ENCODE assay signal across 42 cellular contexts in the genomic region with DNA sequence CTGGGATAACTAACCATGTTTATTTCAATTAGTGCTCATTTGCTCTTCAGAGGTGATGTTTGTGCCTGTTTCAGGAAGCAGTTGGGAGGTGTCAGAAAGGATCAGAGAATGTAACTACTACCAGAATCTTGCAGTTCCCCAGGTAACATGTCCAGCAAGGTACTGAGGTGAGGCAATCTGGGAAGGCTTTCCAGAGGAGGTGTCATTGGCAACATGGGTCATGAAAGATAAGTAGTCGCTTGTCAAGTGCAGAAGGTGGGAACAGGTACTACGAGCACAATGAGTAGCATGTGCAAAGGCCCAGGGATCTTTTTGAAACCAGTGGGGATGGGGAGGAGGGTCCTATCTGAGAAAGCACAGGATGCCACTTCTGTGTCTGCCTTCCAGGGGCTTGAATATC. TPM values are rescaled to one million over a fixed set of nuclear protein-coding genes. Genes with fewer than 3 reads are reported as not detected.
"Had no signal": no experiment of that assay in that cellular context is flagged by ENCODE, and none has a peak within 500 bp of the region (broad histone marks: within the 10 kb centered on the region; RNA-seq: fewer than 3 reads in every experiment).

No MANE protein-coding gene starts in this region.

- H3K36me3 ChIP-seq: adrenal gland, ascending aorta, brain microvascular endothelial cell, breast epithelium, cardiac muscle cell had no signal

- H3K36me3 Mint-ChIP-seq: activated naive CD4-positive, alpha-beta T cell treated with anti-CD3 and anti-CD28 coated beads, Interleukin-2, amount 10 ng/mL, durations not matched to agents 7 days and 5 days; activated naive CD4-positive, alpha-beta T cell treated with anti-CD3 and anti-CD28 coated beads, Interleukin-2, amount 50 U/mL, for 24 hours; activated naive CD4-positive, alpha-beta T cell treated with anti-CD3 and anti-CD28 coated beads, Interleukin-2, amount 50 U/mL, for 72 hours; activated naive CD8-positive, alpha-beta T cell; activated naive CD8-positive, alpha-beta T cell treated with anti-CD3 and anti-CD28 coated beads for 36 hours; activated naive CD8-positive, alpha-beta T cell treated with anti-CD3 and anti-CD28 coated beads, Interleukin-2, amount 10 ng/mL, durations not matched to agents 7 days and 5 days; brain had no signal

- DNase-seq: activated effector memory CD4-positive, alpha-beta T cell treated with anti-CD3 and anti-CD28 coated beads, Interleukin-2, amount 50 U/mL, for 16 hours; activated effector memory CD4-positive, alpha-beta T cell treated with Interleukin-2 at 50 U/mL for 16 hours; activated gamma-delta T cell; activated gamma-delta T cell treated with Interleukin-2 at 50 U/mL for 16 hours; activated naive CD4-positive, alpha-beta T cell; activated naive CD4-positive, alpha-beta T cell treated with anti-CD3 and anti-CD28 coated beads for 36 hours; activated naive CD4-positive, alpha-beta T cell treated with anti-CD3 and anti-CD28 coated beads, Interleukin-2, amount 10 ng/mL, durations not matched to agents 7 days and 5 days; activated naive CD4-positive, alpha-beta T cell treated with anti-CD3 and anti-CD28 coated beads, Interleukin-2, amount 50 U/mL, for 16 hours; activated naive CD4-positive, alpha-beta T cell treated with Interleukin-2 at 50 U/mL for 16 hours; activated naive CD8-positive, alpha-beta T cell treated with anti-CD3 and anti-CD28 coated beads for 36 hours; activated naive CD8-positive, alpha-beta T cell treated with anti-CD3 and anti-CD28 coated beads, Interleukin-2, amount 10 ng/mL, durations not matched to agents 7 days and 5 days; activated naive CD8-positive, alpha-beta T cell treated with anti-CD3 and anti-CD28 coated beads, Interleukin-2, amount 50 U/mL, for 24 hours; activated T-cell treated with anti-CD3 and anti-CD28 coated beads, Interleukin-2, amount 50 U/mL, for 24 hours; activated T-cell treated with anti-CD3 and anti-CD28 coated beads, Interleukin-2, amount 50 U/mL, for 4 hours; activated T-cell treated with anti-CD3 and anti-CD28 coated beads, Interleukin-2, amount 50 U/mL, for 48 hours; activated T-cell treated with anti-CD3 and anti-CD28 coated beads, Interleukin-2, amount 50 U/mL, for 72 hours; adrenal gland; amniotic stem cell; amygdala; aorta; body of pancreas; brain microvascular endothelial cell; caudate nucleus; central memory CD4-positive, alpha-beta T cell; cerebellar nuclear complex had no signal

- H3K27ac ChIP-seq: adrenal gland, ascending aorta, body of pancreas, brain microvascular endothelial cell, breast epithelium, cardiac muscle cell had no signal

- H3K9me3 Mint-ChIP-seq: activated naive CD4-positive, alpha-beta T cell treated with anti-CD3 and anti-CD28 coated beads for 36 hours; activated naive CD4-positive, alpha-beta T cell treated with anti-CD3 and anti-CD28 coated beads, Interleukin-2, amount 10 ng/mL, durations not matched to agents 7 days and 5 days; activated naive CD4-positive, alpha-beta T cell treated with anti-CD3 and anti-CD28 coated beads, Interleukin-2, amount 50 U/mL, for 24 hours; activated naive CD4-positive, alpha-beta T cell treated with anti-CD3 and anti-CD28 coated beads, Interleukin-2, amount 50 U/mL, for 72 hours; activated naive CD8-positive, alpha-beta T cell treated with anti-CD3 and anti-CD28 coated beads for 36 hours; activated naive CD8-positive, alpha-beta T cell treated with anti-CD3 and anti-CD28 coated beads, Interleukin-2, amount 10 ng/mL, durations not matched to agents 7 days and 5 days; activated naive CD8-positive, alpha-beta T cell treated with anti-CD3 and anti-CD28 coated beads, Interleukin-2, amount 50 U/mL, for 24 hours; activated T-cell treated with anti-CD3 and anti-CD28 coated beads, Interleukin-2, amount 50 U/mL, for 24 hours; activated T-cell treated with anti-CD3 and anti-CD28 coated beads, Interleukin-2, amount 50 U/mL, for 4 hours; activated T-cell treated with anti-CD3 and anti-CD28 coated beads, Interleukin-2, amount 50 U/mL, for 72 hours; activated T-helper 1 cell treated with anti-CD3 and anti-CD28 coated beads, Interleukin-12 subunit alpha, Interleukin-12 subunit beta, Interleukin-2, Interleukin-4 antibody, amounts not matched to agents 30 ng/mL and 10 ng/mL and 1 ng/mL, durations not matched to agents 14 hours and 24 hours and 36 hours; activated T-helper 17 cell treated with anti-CD3 and anti-CD28 coated beads, Interleukin-2, amount 50 U/mL, for 72 hours; activated T-helper 2 cell treated with anti-CD3 and anti-CD28 coated beads, Interferon-gamma antibody, Interleukin-2, Interleukin-4, amounts not matched to agents 10 μg/mL and 5 μg/mL and 100 μg/mL, durations not matched to agents 14 hours and 24 hours and 36 hours; brain; central memory CD8-positive, alpha-beta T cell had no signal

- H3K4me1 Mint-ChIP-seq: activated naive CD4-positive, alpha-beta T cell treated with anti-CD3 and anti-CD28 coated beads, Interleukin-2, amount 10 ng/mL, durations not matched to agents 7 days and 5 days; activated naive CD4-positive, alpha-beta T cell treated with anti-CD3 and anti-CD28 coated beads, Interleukin-2, amount 50 U/mL, for 24 hours; activated naive CD8-positive, alpha-beta T cell treated with anti-CD3 and anti-CD28 coated beads for 36 hours; activated naive CD8-positive, alpha-beta T cell treated with anti-CD3 and anti-CD28 coated beads, Interleukin-2, amount 50 U/mL, for 24 hours; activated T-helper 17 cell treated with anti-CD3 and anti-CD28 coated beads, Interleukin-2, amount 50 U/mL, for 72 hours; brain; central memory CD8-positive, alpha-beta T cell had no signal

- FAIRE-seq: bronchial epithelial cell, colon had no signal

- H3K4me3 ChIP-seq: adrenal gland, ascending aorta, body of pancreas, breast epithelium, cardiac muscle cell had no signal

- H3K4me1 ChIP-seq: adrenal gland, ascending aorta, body of pancreas, breast epithelium had no signal

- H3K9me3 ChIP-seq: adrenal gland, ascending aorta, body of pancreas, breast epithelium had no signal

- H3K27ac Mint-ChIP-seq: activated naive CD4-positive, alpha-beta T cell treated with anti-CD3 and anti-CD28 coated beads for 36 hours; activated naive CD4-positive, alpha-beta T cell treated with anti-CD3 and anti-CD28 coated beads, Interleukin-2, amount 10 ng/mL, durations not matched to agents 7 days and 5 days; activated naive CD4-positive, alpha-beta T cell treated with anti-CD3 and anti-CD28 coated beads, Interleukin-2, amount 50 U/mL, for 24 hours; activated naive CD4-positive, alpha-beta T cell treated with anti-CD3 and anti-CD28 coated beads, Interleukin-2, amount 50 U/mL, for 72 hours; activated naive CD8-positive, alpha-beta T cell; activated naive CD8-positive, alpha-beta T cell treated with anti-CD3 and anti-CD28 coated beads for 36 hours; activated naive CD8-positive, alpha-beta T cell treated with anti-CD3 and anti-CD28 coated beads, Interleukin-2, amount 10 ng/mL, durations not matched to agents 7 days and 5 days; activated naive CD8-positive, alpha-beta T cell treated with anti-CD3 and anti-CD28 coated beads, Interleukin-2, amount 50 U/mL, for 24 hours; activated T-cell treated with anti-CD3 and anti-CD28 coated beads, Interleukin-2, amount 50 U/mL, for 24 hours; activated T-cell treated with anti-CD3 and anti-CD28 coated beads, Interleukin-2, amount 50 U/mL, for 72 hours; activated T-helper 1 cell treated with anti-CD3 and anti-CD28 coated beads, Interleukin-12 subunit alpha, Interleukin-12 subunit beta, Interleukin-2, Interleukin-4 antibody, amounts not matched to agents 30 ng/mL and 10 ng/mL and 1 ng/mL, durations not matched to agents 14 hours and 24 hours and 36 hours; activated T-helper 17 cell treated with anti-CD3 and anti-CD28 coated beads, Interleukin-2, amount 50 U/mL, for 72 hours; activated T-helper 2 cell treated with anti-CD3 and anti-CD28 coated beads, Interferon-gamma antibody, Interleukin-2, Interleukin-4, amounts not matched to agents 10 μg/mL and 5 μg/mL and 100 μg/mL, durations not matched to agents 14 hours and 24 hours and 36 hours; brain had no signal

- ATAC-seq: activated naive CD4-positive, alpha-beta T cell treated with anti-CD3 and anti-CD28 coated beads, Interleukin-2, amount 50 U/mL, for 72 hours; activated naive CD8-positive, alpha-beta T cell treated with anti-CD3 and anti-CD28 coated beads, Interleukin-2, amount 50 U/mL, for 24 hours; activated T-cell treated with anti-CD3 and anti-CD28 coated beads, Interleukin-2, amount 50 U/mL, for 4 hours; activated T-cell treated with anti-CD3 and anti-CD28 coated beads, Interleukin-2, amount 50 U/mL, for 72 hours; activated T-helper 17 cell treated with anti-CD3 and anti-CD28 coated beads, Interleukin-2, amount 50 U/mL, for 72 hours; body of pancreas had no signal

- H3K27me3 ChIP-seq: adrenal gland, ascending aorta, body of pancreas, brain microvascular endothelial cell, breast epithelium, cardiac muscle cell had no signal

- H3K4me3 Mint-ChIP-seq: activated naive CD4-positive, alpha-beta T cell treated with anti-CD3 and anti-CD28 coated beads for 36 hours; activated naive CD4-positive, alpha-beta T cell treated with anti-CD3 and anti-CD28 coated beads, Interleukin-2, amount 10 ng/mL, durations not matched to agents 7 days and 5 days; activated naive CD4-positive, alpha-beta T cell treated with anti-CD3 and anti-CD28 coated beads, Interleukin-2, amount 50 U/mL, for 24 hours; activated naive CD8-positive, alpha-beta T cell; activated naive CD8-positive, alpha-beta T cell treated with anti-CD3 and anti-CD28 coated beads for 36 hours; activated naive CD8-positive, alpha-beta T cell treated with anti-CD3 and anti-CD28 coated beads, Interleukin-2, amount 10 ng/mL, durations not matched to agents 7 days and 5 days; activated naive CD8-positive, alpha-beta T cell treated with anti-CD3 and anti-CD28 coated beads, Interleukin-2, amount 50 U/mL, for 24 hours; activated T-cell treated with anti-CD3 and anti-CD28 coated beads, Interleukin-2, amount 50 U/mL, for 24 hours; activated T-cell treated with anti-CD3 and anti-CD28 coated beads, Interleukin-2, amount 50 U/mL, for 4 hours; activated T-cell treated with anti-CD3 and anti-CD28 coated beads, Interleukin-2, amount 50 U/mL, for 72 hours; activated T-helper 1 cell treated with anti-CD3 and anti-CD28 coated beads, Interleukin-12 subunit alpha, Interleukin-12 subunit beta, Interleukin-2, Interleukin-4 antibody, amounts not matched to agents 30 ng/mL and 10 ng/mL and 1 ng/mL, durations not matched to agents 14 hours and 24 hours and 36 hours; activated T-helper 17 cell treated with anti-CD3 and anti-CD28 coated beads, Interleukin-2, amount 50 U/mL, for 72 hours; brain; central memory CD8-positive, alpha-beta T cell had no signal

RNA-seq across cellular contexts. Expression of a gene that starts 4.8 kb away (rescaled TPM):
- total RNA-seq: activated naive CD4-positive, alpha-beta T cell treated with anti-CD3 and anti-CD28 coated beads for 36 hours; activated naive CD4-positive, alpha-beta T cell treated with anti-CD3 and anti-CD28 coated beads, Interleukin-2, amount 50 U/mL, for 72 hours; activated naive CD8-positive, alpha-beta T cell treated with anti-CD3 and anti-CD28 coated beads for 36 hours; activated naive CD8-positive, alpha-beta T cell treated with anti-CD3 and anti-CD28 coated beads, Interleukin-2, amount 10 ng/mL, durations not matched to agents 7 days and 5 days; activated T-cell treated with anti-CD3 and anti-CD28 coated beads, Interleukin-2, amount 50 U/mL, for 4 hours; activated T-cell treated with anti-CD3 and anti-CD28 coated beads, Interleukin-2, amount 50 U/mL, for 72 hours; activated T-helper 1 cell treated with anti-CD3 and anti-CD28 coated beads, Interleukin-12 subunit alpha, Interleukin-12 subunit beta, Interleukin-2, Interleukin-4 antibody, amounts not matched to agents 30 ng/mL and 10 ng/mL and 1 ng/mL, durations not matched to agents 14 hours and 24 hours and 36 hours; activated T-helper 17 cell treated with anti-CD3 and anti-CD28 coated beads, Interleukin-2, amount 50 U/mL, for 72 hours; activated T-helper 2 cell treated with anti-CD3 and anti-CD28 coated beads, Interferon-gamma antibody, Interleukin-2, Interleukin-4, amounts not matched to agents 10 μg/mL and 5 μg/mL and 100 μg/mL, durations not matched to agents 14 hours and 24 hours and 36 hours; adrenal gland; aorta; ascending aorta; astrocyte; body of pancreas; breast epithelium; bronchial epithelial cell; cardiac muscle cell; cardiac septum; cerebellum had no signal
- polyA plus RNA-seq: adipose tissue, adrenal gland, aorta, cardiac muscle cell had no signal
